Comparison of ENCODE assay signal across 20 cellular contexts in genomic region chr5:87844449-87844848, GRCh38.
"Had no signal": no experiment of that assay in that cellular context is flagged by ENCODE, and none has a peak within 500 bp of the region (broad histone marks: within the 10 kb centered on the region; RNA-seq: fewer than 3 reads in every experiment).

No MANE protein-coding gene starts in this region.

- H3K27ac ChIP-seq: epithelial cell of prostate, heart left ventricle, lower lobe of right lung, neural progenitor cell, ovary, spleen, stomach, testis, upper lobe of left lung had no signal

- H3K4me3 Mint-ChIP-seq: effector memory CD8-positive, alpha-beta T cell; immature natural killer cell; neural progenitor cell had no signal

- H3K9me3 ChIP-seq: lower lobe of right lung, ovary, testis had no signal

- H3K9ac ChIP-seq: neural progenitor cell had no signal

- DNase-seq: activated CD4-positive, alpha-beta T cell treated with anti-CD3 and anti-CD28 coated beads, Interleukin-2, amount 50 U/mL, for 1 hour; activated CD8-positive, alpha-beta memory T cell treated with anti-CD3 and anti-CD28 coated beads for 24 hours; activated naive CD4-positive, alpha-beta T cell treated with Interleukin-2 at 50 U/mL for 16 hours; anterior cingulate cortex; dermis blood vessel endothelial cell; effector memory CD8-positive, alpha-beta T cell; foreskin melanocyte; heart left ventricle; immature natural killer cell; lower lobe of right lung; ovary; spleen; stomach; T-helper 9 cell; testis; upper lobe of left lung had no signal

- H3K4me1 ChIP-seq: heart left ventricle, lower lobe of right lung, spleen, stomach, testis, upper lobe of left lung had no signal

- H3K36me3 Mint-ChIP-seq: immature natural killer cell, neural progenitor cell had no signal

- H3K27ac Mint-ChIP-seq: effector memory CD8-positive, alpha-beta T cell; immature natural killer cell; neural progenitor cell had no signal

- H3K27me3 ChIP-seq: heart left ventricle, neural progenitor cell, ovary, spleen, stomach, testis, upper lobe of left lung had no signal

- H3K4me3 ChIP-seq: heart left ventricle, lower lobe of right lung, neural progenitor cell, ovary, spleen, stomach, testis, upper lobe of left lung had no signal

- H3K36me3 ChIP-seq: heart left ventricle, lower lobe of right lung, neural progenitor cell, ovary, spleen, stomach, upper lobe of left lung had no signal

- ATAC-seq: activated CD4-positive, CD25-positive, alpha-beta regulatory T cell treated with anti-CD3 and anti-CD28 coated beads, Interleukin-2, amount 50 U/mL, for 24 hours; effector memory CD8-positive, alpha-beta T cell; heart left ventricle; lower lobe of right lung; sciatic nerve had no signal

- H3K4me1 Mint-ChIP-seq: immature natural killer cell had no signal

- H2AFZ ChIP-seq: neural progenitor cell had no signal
